28 cellular contexts compared by ENCODE assay signal in genomic region chr22:33584152-33584551, GRCh38.
"Had no signal": no experiment of that assay in that cellular context is flagged by ENCODE, and none has a peak within 500 bp of the region (broad histone marks: within the 10 kb centered on the region; RNA-seq: fewer than 3 reads in every experiment).

No MANE protein-coding gene starts in this region.

- H3K27ac ChIP-seq: body of pancreas, esophagus muscularis mucosa, foreskin keratinocyte, gastrocnemius medialis had no signal

- H3K4me1 Mint-ChIP-seq: activated CD4-positive, alpha-beta T cell treated with anti-CD3 and anti-CD28 coated beads for 36 hours; activated CD4-positive, alpha-beta T cell treated with anti-CD3 and anti-CD28 coated beads, Interleukin-2, amount 10 ng/mL, durations not matched to agents 24 days and 14 days; activated CD8-positive, alpha-beta memory T cell treated with anti-CD3 and anti-CD28 coated beads, Interleukin-2, amount 10 ng/mL, durations not matched to agents 7 days and 5 days had no signal

- H3K36me3 Mint-ChIP-seq: activated CD4-positive, alpha-beta memory T cell treated with anti-CD3 and anti-CD28 coated beads for 36 hours; activated CD8-positive, alpha-beta memory T cell treated with anti-CD3 and anti-CD28 coated beads, Interleukin-2, amount 10 ng/mL, durations not matched to agents 7 days and 5 days; activated naive CD8-positive, alpha-beta T cell had no signal

- H3K4me3 Mint-ChIP-seq: activated CD4-positive, alpha-beta memory T cell treated with anti-CD3 and anti-CD28 coated beads for 36 hours; activated CD4-positive, alpha-beta T cell treated with anti-CD3 and anti-CD28 coated beads for 36 hours; activated CD4-positive, alpha-beta T cell treated with anti-CD3 and anti-CD28 coated beads, Interleukin-2, amount 10 ng/mL, durations not matched to agents 24 days and 14 days; activated CD8-positive, alpha-beta memory T cell treated with anti-CD3 and anti-CD28 coated beads, Interleukin-2, amount 10 ng/mL, durations not matched to agents 7 days and 5 days; activated CD8-positive, alpha-beta T cell treated with anti-CD3 and anti-CD28 coated beads, Interleukin-2, amount 10 ng/mL, durations not matched to agents 7 days and 5 days; activated naive CD8-positive, alpha-beta T cell; activated T-helper 1 cell treated with anti-CD3 and anti-CD28 coated beads, Interleukin-12 subunit alpha, Interleukin-12 subunit beta, Interleukin-2, Interleukin-4 antibody, amounts not matched to agents 30 ng/mL and 10 ng/mL and 1 ng/mL, durations not matched to agents 14 hours and 24 hours and 36 hours; effector memory CD8-positive, alpha-beta T cell had no signal

- H3K4me1 ChIP-seq: foreskin keratinocyte, gastrocnemius medialis had no signal

- H3K27me3 ChIP-seq: body of pancreas, esophagus muscularis mucosa, foreskin keratinocyte, gastrocnemius medialis had no signal

- H3K9me3 Mint-ChIP-seq: activated CD4-positive, alpha-beta memory T cell treated with anti-CD3 and anti-CD28 coated beads for 36 hours; activated CD4-positive, alpha-beta T cell treated with anti-CD3 and anti-CD28 coated beads, Interleukin-2, amount 10 ng/mL, durations not matched to agents 24 days and 14 days had no signal

- DNase-seq: activated CD4-positive, alpha-beta memory T cell treated with anti-CD3 and anti-CD28 coated beads for 36 hours; activated CD4-positive, alpha-beta T cell treated with anti-CD3 and anti-CD28 coated beads for 36 hours; activated CD4-positive, alpha-beta T cell treated with anti-CD3 and anti-CD28 coated beads, Interleukin-2, amount 10 ng/mL, durations not matched to agents 24 days and 14 days; activated CD4-positive, CD25-positive, alpha-beta regulatory T cell; activated CD4-positive, CD25-positive, alpha-beta regulatory T cell treated with anti-CD3 and anti-CD28 coated beads, Interleukin-2, amount 50 U/mL, for 72 hours; activated CD8-positive, alpha-beta memory T cell treated with anti-CD3 and anti-CD28 coated beads, Interleukin-2, amount 10 ng/mL, durations not matched to agents 7 days and 5 days; activated CD8-positive, alpha-beta memory T cell treated with anti-CD3 and anti-CD28 coated beads, Interleukin-2, amount 50 U/mL, for 4 hours; activated CD8-positive, alpha-beta T cell treated with anti-CD3 and anti-CD28 coated beads, Interleukin-2, amount 10 ng/mL, durations not matched to agents 7 days and 5 days; activated effector memory CD4-positive, alpha-beta T cell treated with anti-CD3 and anti-CD28 coated beads, Interleukin-2, amount 50 U/mL, for 16 hours; activated naive CD4-positive, alpha-beta T cell treated with anti-CD3 and anti-CD28 coated beads, Interleukin-2, amount 50 U/mL, for 16 hours; activated T-cell treated with anti-CD3 and anti-CD28 coated beads, Interleukin-2, amount 50 U/mL, for 1 hour; activated T-cell treated with anti-CD3 and anti-CD28 coated beads, Interleukin-2, amount 50 U/mL, for 48 hours; amygdala; aorta; body of pancreas; cortex of kidney; dermis blood vessel endothelial cell; effector CD4-positive, alpha-beta T cell; effector memory CD8-positive, alpha-beta T cell; erythroblast; foreskin keratinocyte; gastrocnemius medialis; glutamatergic neuron; T-helper 2 cell had no signal

- H3K36me3 ChIP-seq: esophagus muscularis mucosa, gastrocnemius medialis had no signal

- H3K9me3 ChIP-seq: body of pancreas, esophagus muscularis mucosa, gastrocnemius medialis had no signal

- H3K27me3 Mint-ChIP-seq: activated CD4-positive, alpha-beta memory T cell treated with anti-CD3 and anti-CD28 coated beads for 36 hours; activated CD4-positive, alpha-beta T cell treated with anti-CD3 and anti-CD28 coated beads, Interleukin-2, amount 10 ng/mL, durations not matched to agents 24 days and 14 days; activated CD8-positive, alpha-beta memory T cell treated with anti-CD3 and anti-CD28 coated beads, Interleukin-2, amount 10 ng/mL, durations not matched to agents 7 days and 5 days; effector memory CD8-positive, alpha-beta T cell had no signal

- H3K27ac Mint-ChIP-seq: activated CD4-positive, alpha-beta memory T cell treated with anti-CD3 and anti-CD28 coated beads for 36 hours; activated CD4-positive, alpha-beta T cell treated with anti-CD3 and anti-CD28 coated beads for 36 hours; activated CD4-positive, alpha-beta T cell treated with anti-CD3 and anti-CD28 coated beads, Interleukin-2, amount 10 ng/mL, durations not matched to agents 24 days and 14 days; activated CD8-positive, alpha-beta memory T cell treated with anti-CD3 and anti-CD28 coated beads, Interleukin-2, amount 10 ng/mL, durations not matched to agents 7 days and 5 days; activated CD8-positive, alpha-beta T cell treated with anti-CD3 and anti-CD28 coated beads, Interleukin-2, amount 10 ng/mL, durations not matched to agents 7 days and 5 days; activated naive CD8-positive, alpha-beta T cell; activated T-helper 1 cell treated with anti-CD3 and anti-CD28 coated beads, Interleukin-12 subunit alpha, Interleukin-12 subunit beta, Interleukin-2, Interleukin-4 antibody, amounts not matched to agents 30 ng/mL and 10 ng/mL and 1 ng/mL, durations not matched to agents 14 hours and 24 hours and 36 hours; activated T-helper 2 cell treated with anti-CD3 and anti-CD28 coated beads, Interferon-gamma antibody, Interleukin-2, Interleukin-4, amounts not matched to agents 10 μg/mL and 5 μg/mL and 100 μg/mL, durations not matched to agents 14 hours and 24 hours and 36 hours; effector memory CD8-positive, alpha-beta T cell had no signal

- H3K4me3 ChIP-seq: body of pancreas, esophagus muscularis mucosa, gastrocnemius medialis had no signal

- ATAC-seq: activated CD4-positive, alpha-beta T cell treated with anti-CD3 and anti-CD28 coated beads for 36 hours; activated CD8-positive, alpha-beta memory T cell treated with anti-CD3 and anti-CD28 coated beads, Interleukin-2, amount 10 ng/mL, durations not matched to agents 7 days and 5 days; activated CD8-positive, alpha-beta T cell treated with anti-CD3 and anti-CD28 coated beads, Interleukin-2, amount 10 ng/mL, durations not matched to agents 7 days and 5 days; body of pancreas; effector memory CD8-positive, alpha-beta T cell; foreskin keratinocyte; gastrocnemius medialis had no signal
